In genomic region chr4:69600013-69600412, GRCh38 we compare ENCODE assay signal across 12 cellular contexts. TPM values are rescaled to one million over a fixed set of nuclear protein-coding genes. Genes with fewer than 3 reads are reported as not detected.
"Had no signal": no experiment of that assay in that cellular context is flagged by ENCODE, and none has a peak within 500 bp of the region (broad histone marks: within the 10 kb centered on the region; RNA-seq: fewer than 3 reads in every experiment).

No MANE protein-coding gene starts in this region.

- H3K36me3 ChIP-seq: HAP-1 had no signal

- DNase-seq: HFFc6, KBM-7 had no signal

- H3K4me2 ChIP-seq: GM23338, KMS-11 had no signal

- H3K4me1 Mint-ChIP-seq: GM23338, IgD-negative memory B cell had no signal

- H3K4me3 ChIP-seq: GM23338, HAP-1 had no signal

- H3K9me3 ChIP-seq: HAP-1 had no signal

- H3K27me3 Mint-ChIP-seq: IgD-negative memory B cell had no signal

- FAIRE-seq: H1, H54, HTR-8/SVneo had no signal

- ATAC-seq: GM23338, HCT116 had no signal

- H3K4me3 Mint-ChIP-seq: GM23338, HFFc6, IgD-negative memory B cell had no signal

- H3K4me1 ChIP-seq: HAP-1 had no signal

- H3K9me3 Mint-ChIP-seq: GM23338, IgD-negative memory B cell had no signal

- H3K27ac Mint-ChIP-seq: GM23338, HFFc6, IgD-negative memory B cell had no signal

- H3K36me3 Mint-ChIP-seq: IgD-negative memory B cell had no signal

- H3K27ac ChIP-seq: HL-60, KMS-11 had no signal

- H2AFZ ChIP-seq: GM23338 had no signal

- H3K9ac ChIP-seq: KMS-11 had no signal

RNA-seq across cellular contexts. Expression of gene UGT2A2, which starts 39.4 kb away (rescaled TPM):
- total RNA-seq: GM23338, H1, HFFc6, HT-29 had no signal
- polyA plus RNA-seq: GM23338, H1, IgD-negative memory B cell had no signal

RNA-seq across cellular contexts. Expression of gene UGT2A1, which starts 53.0 kb away (rescaled TPM):
- total RNA-seq: GM23338, HFFc6, HT-29 had no signal
- polyA plus RNA-seq: GM23338, H1, IgD-negative memory B cell had no signal
